ENCODE assay signal across 1 cellular context in the genomic region with DNA sequence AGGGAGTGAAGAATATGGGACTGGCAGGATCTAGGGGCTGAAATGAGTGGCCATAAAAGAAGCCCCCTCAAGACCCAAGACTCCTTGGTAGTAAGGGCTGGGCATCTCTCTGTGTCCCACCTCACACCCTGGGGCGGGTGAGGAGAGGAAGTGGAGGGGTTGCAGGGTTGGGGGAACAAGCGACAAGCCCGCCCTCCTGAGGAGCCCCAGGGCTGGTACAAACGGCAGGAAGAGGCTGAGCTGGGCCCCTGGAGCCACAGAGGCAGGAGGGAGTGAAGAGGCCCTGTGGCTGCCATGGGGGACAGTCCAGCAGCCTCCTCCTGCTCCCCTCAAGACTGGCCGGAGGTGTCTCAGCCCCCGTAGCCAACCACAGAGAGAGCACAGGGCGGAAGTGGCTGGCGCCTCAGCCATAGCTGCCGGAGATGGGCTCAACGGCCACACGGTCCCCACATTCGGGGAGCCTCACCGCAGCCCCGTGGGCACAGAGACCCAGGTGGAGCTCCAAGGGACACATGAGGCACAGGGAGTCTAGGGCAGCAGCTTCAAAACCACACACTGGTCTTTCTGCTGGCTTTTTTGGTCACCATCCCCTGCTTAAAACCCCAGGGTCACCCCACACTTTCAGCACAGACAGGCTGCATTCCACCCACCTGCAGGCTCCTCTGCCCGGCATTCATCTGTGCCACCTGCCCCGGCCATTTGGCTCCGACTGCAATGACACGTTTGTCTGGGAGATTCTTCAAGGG.
A peak's percentile ranks its signal among the peaks of the same experiment; 100 is the strongest.
TF ChIP-seq lines count a peak whose summit lies in the region.

No MANE protein-coding gene starts in this region.

TF ChIP-seq in K562, 482 proteins besides CTCF, POLR2A, EP300 and RAD21 (continued from another document):
- TF ChIP-seq ZNF449 (CRISPR knock-in tag; IDR thresholded peaks at IDR 0.05) (no peak), CHCHD3 (CRISPR knock-in tag; IDR thresholded peaks at IDR 0.05) (no peak), SRSF7 (optimal IDR thresholded peaks at IDR 0.05; ENCODE audit: low read depth, low read length) (no peak), POU5F1 (IDR thresholded peaks at IDR 0.05; ENCODE audit: borderline replicate concordance, low read depth, low read length, partially characterized antibody) (no peak), ZBTB17 (CRISPR knock-in tag; IDR thresholded peaks at IDR 0.05) (0 out of 2 replicates have a peak, but pooled peaks have one; percentile 13), BMI1 (IDR thresholded peaks at IDR 0.05; ENCODE audit: low read length) (no peak), NR1H2 (CRISPR knock-in tag; IDR thresholded peaks at IDR 0.05) (no peak), RBM39 (optimal IDR thresholded peaks at IDR 0.05; ENCODE audit: low read depth, low read length) (no peak), CBFA2T3 (IDR thresholded peaks at IDR 0.05) (no peak), RBM17 (IDR thresholded peaks at IDR 0.05; ENCODE audit: borderline replicate concordance, low read depth, low read length) (no peak)
- TF ChIP-seq, protein P1, sequence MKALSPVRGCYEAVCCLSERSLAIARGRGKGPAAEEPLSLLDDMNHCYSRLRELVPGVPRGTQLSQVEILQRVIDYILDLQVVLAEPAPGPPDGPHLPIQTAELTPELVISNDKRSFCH (CRISPR knock-in tag; IDR thresholded peaks at IDR 0.05), result no peak
- TF ChIP-seq, protein P1 (tag; IDR thresholded peaks at IDR 0.05), result 0 out of 2 replicates have a peak, but pooled peaks have one; percentile 11
